ENCODE assay signal across 8 cellular contexts in the genomic region with DNA sequence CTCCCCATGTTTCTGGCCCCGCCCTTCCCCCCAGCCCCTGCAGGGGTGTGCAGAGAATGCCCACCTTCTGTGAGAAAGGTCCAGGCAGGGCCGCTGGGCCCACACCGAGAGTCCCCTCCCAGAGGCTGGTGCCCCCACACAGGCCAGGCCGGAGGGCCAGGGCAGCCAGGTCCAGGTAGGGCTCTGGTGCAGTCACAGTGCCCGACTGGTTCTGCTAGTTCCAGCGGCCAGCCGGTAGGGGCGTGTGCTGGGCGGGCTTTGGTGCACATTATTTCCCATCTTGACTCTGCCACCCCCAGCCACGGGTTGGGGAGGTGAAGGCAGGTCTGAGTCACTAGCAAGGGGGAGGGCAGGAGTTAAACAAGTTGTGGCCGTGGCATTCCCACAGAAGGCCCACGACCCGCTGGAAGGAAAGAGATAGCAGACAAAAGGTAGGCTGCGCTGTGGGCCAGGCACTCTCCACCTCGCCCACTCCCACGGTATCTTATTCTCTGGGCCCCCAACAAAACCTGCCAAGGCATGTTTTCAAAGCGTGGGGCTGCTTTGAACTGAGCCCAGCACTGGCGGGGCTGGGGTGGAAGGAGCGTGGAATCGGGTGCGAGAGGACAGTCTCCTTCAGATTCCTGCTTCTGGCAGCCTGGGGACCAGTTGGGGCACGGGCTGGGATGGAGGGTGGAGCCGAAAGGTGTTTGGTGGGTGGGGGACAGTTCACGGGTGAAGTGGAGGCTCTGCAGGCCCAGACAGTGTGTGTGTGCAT.
DNase-seq lines count a peak whose midpoint lies in the region; ATAC-seq and TF ChIP-seq lines count a peak whose summit lies in the region.
"Had no signal": no experiment of that assay in that cellular context is flagged by ENCODE, and none has a peak within 500 bp of the region (broad histone marks: within the 10 kb centered on the region; RNA-seq: fewer than 3 reads in every experiment).

No MANE protein-coding gene starts in this region.

- H3K36me3 Mint-ChIP-seq in nephron progenitor cell (ENCODE audit: low read depth) = no peaks in the 10 kb centered on the region
- H3K36me3 Mint-ChIP-seq: IgD-negative memory B cell, natural killer cell had no signal

- TF ChIP-seq CTCF in HFF-Myc (IDR thresholded peaks at IDR 0.05; ENCODE audit: low read depth, low read length, missing control alignments) (peak; percentile 2), nephron progenitor cell (IDR thresholded peaks at IDR 0.05) (peak; percentile 35), GM10266 (IDR thresholded peaks at IDR 0.05; ENCODE audit: control insufficient read depth, insufficient read depth, low read depth, missing control alignments) (no peak)

- no peak overlapping the region for H3K4me3 ChIP-seq in HFF-Myc (replicated peaks; ENCODE audit: low read depth, low read length)

- H3K27ac ChIP-seq in substantia nigra (ENCODE audit: low read depth, low read length, poor library complexity, severe bottlenecking) = no peak overlapping the region

- H3K27ac Mint-ChIP-seq in nephron progenitor cell = no peak overlapping the region
- H3K27ac Mint-ChIP-seq: natural killer cell had no signal

- peak overlapping the region; percentile 74 for H3K4me3 Mint-ChIP-seq in nephron progenitor cell
- H3K4me3 Mint-ChIP-seq: natural killer cell had no signal

- no peak for ATAC-seq in HG02938 (IDR thresholded peaks at IDR 0.05; ENCODE audit: unreplicated experiment)

- H3K4me1 Mint-ChIP-seq in nephron progenitor cell = peaks cover 63% of the 10 kb centered on the region
- H3K4me1 Mint-ChIP-seq: natural killer cell had no signal

- H3K27me3 Mint-ChIP-seq in nephron progenitor cell (ENCODE audit: low read depth, poor library complexity) = peaks cover 63% of the 10 kb centered on the region

- no peaks in the 10 kb centered on the region for H3K9me3 Mint-ChIP-seq in nephron progenitor cell
- H3K9me3 Mint-ChIP-seq: IgD-negative memory B cell, natural killer cell had no signal

- DNase-seq in HFF-Myc (ENCODE audit: extremely low read depth, low read depth) (no peak), astrocyte of the hippocampus (ENCODE audit: low read depth, low spot score) (peak; percentile 47), nephron progenitor cell (no peak), substantia nigra (lab: John Stamatoyannopoulos, UW) (no peak), GM10266 (ENCODE audit: extremely low spot score) (no peak)
- DNase-seq: natural killer cell had no signal
